Comparison of ENCODE assay signal across 15 cellular contexts in the genomic region with DNA sequence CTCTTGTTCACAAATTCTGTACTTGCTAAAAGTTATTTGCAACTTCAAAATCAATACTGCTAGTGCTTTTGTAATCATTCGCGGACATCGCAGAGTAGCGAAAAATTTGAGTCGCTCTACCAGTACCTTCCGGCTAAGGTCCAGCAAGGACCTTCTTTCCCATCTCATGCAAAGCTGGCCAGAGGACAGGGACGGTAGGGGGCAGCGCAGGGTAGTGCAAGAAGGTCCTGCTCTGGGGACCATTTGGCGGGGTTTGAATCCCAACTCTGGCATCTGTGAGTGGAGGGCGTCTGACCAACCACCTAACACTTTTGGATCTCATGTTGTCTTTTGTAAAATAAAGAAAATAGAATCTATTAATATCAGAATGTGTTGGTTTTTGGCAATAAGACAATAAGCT.
DNase-seq lines count a peak whose midpoint lies in the region; ATAC-seq and TF ChIP-seq lines count a peak whose summit lies in the region.
"Had no signal": no experiment of that assay in that cellular context is flagged by ENCODE, and none has a peak within 500 bp of the region (broad histone marks: within the 10 kb centered on the region; RNA-seq: fewer than 3 reads in every experiment).

No MANE protein-coding gene starts in this region.

- no peak overlapping the region for H3K27ac Mint-ChIP-seq in CD4-positive, alpha-beta T cell
- H3K27ac Mint-ChIP-seq: activated B cell treated with CpG ODN at 0.5 μM for 24 hours; activated naive CD4-positive, alpha-beta T cell treated with anti-CD3 and anti-CD28 coated beads, Interleukin-2, amount 10 ng/mL, durations not matched to agents 7 days and 5 days; natural killer cell had no signal

- no peaks in the 10 kb centered on the region for H3K36me3 Mint-ChIP-seq in CD4-positive, alpha-beta T cell (ENCODE audit: low read depth)
- H3K36me3 Mint-ChIP-seq: activated naive CD4-positive, alpha-beta T cell treated with anti-CD3 and anti-CD28 coated beads, Interleukin-2, amount 10 ng/mL, durations not matched to agents 7 days and 5 days; natural killer cell had no signal

- DNase-seq in DMS53 treated with DMSO at 0.1 percent for 48 hours (lab: John Stamatoyannopoulos, UW; ENCODE audit: unreplicated experiment) (peak; percentile 37), HFF-Myc (ENCODE audit: extremely low read depth, low read depth) (no peak), astrocyte of the spinal cord (ENCODE audit: low read depth, low spot score) (no peak), mucosa of gallbladder (ENCODE audit: low spot score) (peak; percentile 18), COLO829 (ENCODE audit: low spot score) (no peak), activated T-cell treated with anti-CD3 and anti-CD28 coated beads for 4 hours (no peak)
- DNase-seq in CD4-positive, alpha-beta T cell, result no peak
- DNase-seq: activated B cell treated with CpG ODN at 0.5 μM for 24 hours; activated naive CD4-positive, alpha-beta T cell treated with anti-CD3 and anti-CD28 coated beads, Interleukin-2, amount 10 ng/mL, durations not matched to agents 7 days and 5 days; DMS153; natural killer cell; PC-9; stimulated activated CD4-positive, alpha-beta T cell treated with anti-CD3 and anti-CD28 coated beads, Interleukin-15, amount 100 ng/mL, for 24 hours; stimulated activated naive CD4-positive, alpha-beta T cell treated with Interleukin-2 at 50 U/mL for 16 hours had no signal

- CTCF ChIA-PET in CD4-positive, alpha-beta T cell (lab: Charles Lee), result no interaction called here

- ATAC-seq in GM21529 (IDR thresholded peaks at IDR 0.05; ENCODE audit: unreplicated experiment), result no peak
- no peak for ATAC-seq in CD4-positive, alpha-beta T cell (ENCODE audit: poor library complexity)
- ATAC-seq: natural killer cell had no signal

- intact Hi-C loops in CD4-positive, alpha-beta T cell (cut with DNase I, micrococcal nuclease), result no loop called here

- no peaks in the 10 kb centered on the region for H3K27me3 Mint-ChIP-seq in CD4-positive, alpha-beta T cell
- H3K27me3 Mint-ChIP-seq: activated B cell treated with CpG ODN at 0.5 μM for 24 hours; activated naive CD4-positive, alpha-beta T cell treated with anti-CD3 and anti-CD28 coated beads, Interleukin-2, amount 10 ng/mL, durations not matched to agents 7 days and 5 days had no signal

- no peaks in the 10 kb centered on the region for H3K27me3 ChIP-seq in CD4-positive, alpha-beta T cell (ENCODE audit: control insufficient read depth, insufficient read depth, low read length)

- peak; percentile 18 for TF ChIP-seq CTCF in HFF-Myc (IDR thresholded peaks at IDR 0.05; ENCODE audit: low read depth, low read length, missing control alignments)
- peak; percentile 36 for TF ChIP-seq CTCF in astrocyte of the spinal cord (IDR thresholded peaks at IDR 0.05; ENCODE audit: low read depth, low read length)
- TF ChIP-seq CTCF in CD4-positive, alpha-beta T cell (IDR thresholded peaks at IDR 0.05), result no peak

- H3K9me3 Mint-ChIP-seq in CD4-positive, alpha-beta T cell, result peaks cover 5% of the 10 kb centered on the region
- H3K9me3 Mint-ChIP-seq: activated B cell treated with CpG ODN at 0.5 μM for 24 hours had no signal

- POLR2A ChIA-PET in CD4-positive, alpha-beta T cell (lab: Charles Lee), result no interaction called here

- no peak overlapping the region for H3K27ac ChIP-seq in CD4-positive, alpha-beta T cell (ENCODE audit: low read depth, low read length)
- H3K27ac ChIP-seq: PC-9 had no signal

- no peaks in the 10 kb centered on the region for H3K9me3 ChIP-seq in CD4-positive, alpha-beta T cell (ENCODE audit: control insufficient read depth, low read length)

- H3K4me1 Mint-ChIP-seq in CD4-positive, alpha-beta T cell (ENCODE audit: low read depth), result no peaks in the 10 kb centered on the region
- H3K4me1 Mint-ChIP-seq: activated B cell treated with CpG ODN at 0.5 μM for 24 hours; activated naive CD4-positive, alpha-beta T cell treated with anti-CD3 and anti-CD28 coated beads, Interleukin-2, amount 10 ng/mL, durations not matched to agents 7 days and 5 days; natural killer cell had no signal

- in situ Hi-C loops in astrocyte of the spinal cord (cut with HindIII; ENCODE audit: low sequenced_read_pairs), result no loop called here

- no peak overlapping the region for H3K4me3 Mint-ChIP-seq in CD4-positive, alpha-beta T cell
- H3K4me3 Mint-ChIP-seq: activated B cell treated with CpG ODN at 0.5 μM for 24 hours; activated naive CD4-positive, alpha-beta T cell treated with anti-CD3 and anti-CD28 coated beads, Interleukin-2, amount 10 ng/mL, durations not matched to agents 7 days and 5 days; natural killer cell had no signal

- no peak overlapping the region for H3K4me3 ChIP-seq in HFF-Myc (replicated peaks; ENCODE audit: low read depth, low read length)
- no peak overlapping the region for H3K4me3 ChIP-seq in astrocyte of the spinal cord (ENCODE audit: low read depth, low read length)
- H3K4me3 ChIP-seq: PC-9 had no signal

Comparison
In these comparisons a context has a peak if more than half of its experiments do, and no peak if none do; other contexts are left out.
1. DNase-seq: peak in DMS53 treated with DMSO at 0.1 percent for 48 hours (single experiment) and mucosa of gallbladder (single experiment); none in HFF-Myc (single experiment), astrocyte of the spinal cord (single experiment), COLO829 (single experiment), CD4-positive, alpha-beta T cell (0 of 10) and activated T-cell treated with anti-CD3 and anti-CD28 coated beads for 4 hours (single experiment).